In the genomic region with DNA sequence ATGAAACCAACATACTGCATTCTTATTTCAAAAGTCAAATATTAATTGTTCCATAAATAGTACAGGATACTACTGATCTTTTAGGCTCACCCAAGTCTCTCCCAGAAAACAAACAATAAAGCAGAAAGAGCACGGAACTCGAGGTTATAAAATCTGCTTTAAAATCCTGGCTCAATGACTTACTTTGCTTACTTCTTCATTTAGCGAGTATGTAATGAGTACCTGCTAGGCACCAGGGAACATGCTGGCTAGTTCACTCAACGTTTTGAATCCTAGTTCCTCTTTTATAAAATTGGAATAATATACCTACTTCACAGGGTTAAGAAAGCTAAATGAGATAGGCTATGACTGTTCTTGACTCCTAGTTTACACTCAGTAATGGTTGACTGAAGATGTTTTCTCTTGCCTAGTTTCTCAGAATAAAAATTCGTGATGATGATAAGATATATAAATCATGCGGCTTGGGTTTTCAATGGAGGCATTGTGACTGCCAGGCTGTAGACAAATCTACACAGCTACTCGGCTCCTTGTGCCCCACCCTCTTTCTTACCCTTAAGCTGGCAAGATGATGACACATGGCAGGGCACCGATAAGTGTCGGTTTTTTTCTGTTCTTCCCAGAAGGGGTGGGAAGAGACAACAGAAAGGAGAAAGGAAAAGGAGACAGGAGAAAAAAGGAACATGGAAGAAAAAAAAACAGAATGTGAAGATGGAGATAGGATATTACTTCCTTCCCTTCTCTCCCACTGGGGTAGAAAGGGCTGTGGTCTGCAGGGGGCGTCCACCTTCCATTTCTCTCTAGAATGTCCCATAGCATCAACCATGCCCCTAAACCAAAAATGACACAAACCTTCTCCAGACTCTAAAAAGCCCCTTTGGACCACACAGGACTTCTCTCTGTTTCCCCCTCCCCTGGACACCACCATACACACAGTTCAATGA, we compare ENCODE assay signal across 11 cellular contexts.
DNase-seq lines count a peak whose midpoint lies in the region; ATAC-seq, FAIRE-seq and TF ChIP-seq lines count a peak whose summit lies in the region.
"Had no signal": no experiment of that assay in that cellular context is flagged by ENCODE, and none has a peak within 500 bp of the region (broad histone marks: within the 10 kb centered on the region; RNA-seq: fewer than 3 reads in every experiment).

No MANE protein-coding gene starts in this region.

- H2AFZ ChIP-seq in astrocyte (ENCODE audit: low read depth, low read length): no peak overlapping the region
- H2AFZ ChIP-seq in neuronal stem cell (ENCODE audit: low read length): no peak overlapping the region

- peaks cover 43% of the 10 kb centered on the region for H3K4me1 Mint-ChIP-seq in astrocyte (ENCODE audit: low read depth, unreplicated experiment)

- H3K79me2 ChIP-seq in astrocyte (ENCODE audit: insufficient read depth, low read length): no peaks in the 10 kb centered on the region

- H2BK15ac ChIP-seq in neuronal stem cell (ENCODE audit: low read length): no peak overlapping the region

- no peak overlapping the region for H2BK120ac ChIP-seq in neuronal stem cell (ENCODE audit: low read depth, low read length)

- no peak overlapping the region for H3K4me3 ChIP-seq in astrocyte (ENCODE audit: insufficient read depth, low read depth, low read length)
- H3K4me3 ChIP-seq in neuronal stem cell (ENCODE audit: low read length in 2 of 2): no peak overlapping the region
- H3K4me3 ChIP-seq: pancreas, SK-N-MC had no signal

- H2AK5ac ChIP-seq in neuronal stem cell (ENCODE audit: low read depth, low read length): no peak overlapping the region

- H3K27me3 ChIP-seq in astrocyte (ENCODE audit: insufficient read depth, low read length) (no peaks in the 10 kb centered on the region), neuronal stem cell (ENCODE audit: control insufficient read depth in 3 of 3, insufficient read depth in 3 of 3, low read depth in 1 of 3, low read length in 3 of 3) (no peaks in the 10 kb centered on the region)
- H3K27me3 ChIP-seq: pancreas had no signal

- no CpG with 5 or more reads among the region's 10 CpGs for WGBS in neuronal stem cell (ENCODE audit: extremely low coverage in 2 of 2, insufficient read length in 2 of 2, insufficient replicate concordance in 1 of 2), 2 donors

- no peak for TF ChIP-seq CTCF in astrocyte (IDR thresholded peaks at IDR 0.05; ENCODE audit: insufficient read depth, low read depth, low read length)

- H3K9ac ChIP-seq in astrocyte (ENCODE audit: low read length) (no peak overlapping the region), neuronal stem cell (ENCODE audit: low read depth, low read length, poor library complexity) (no peak overlapping the region)

- H3K9me3 ChIP-seq in astrocyte (ENCODE audit: insufficient read depth, low read depth, low read length) (no peaks in the 10 kb centered on the region), neuronal stem cell (replicated peaks in 1 of 2; ENCODE audit: control insufficient read depth in 2 of 2, insufficient read depth in 1 of 2, low read depth in 1 of 2, low read length in 2 of 2) (peaks cover 0 to 6% of the 10 kb centered on the region in 2 donors)
- H3K9me3 ChIP-seq: pancreas had no signal

- ATAC-seq in GM18502 (IDR thresholded peaks at IDR 0.05; ENCODE audit: poor library complexity, unreplicated experiment) (peak; percentile 93), GM21576 (IDR thresholded peaks at IDR 0.05; ENCODE audit: unreplicated experiment) (peak; percentile 84), HG03558 (IDR thresholded peaks at IDR 0.05; ENCODE audit: extremely low read depth, unreplicated experiment) (peak; percentile 62), GM21619 (IDR thresholded peaks at IDR 0.05; ENCODE audit: unreplicated experiment) (no peak)
- ATAC-seq: pancreas had no signal

- H3K4ac ChIP-seq in neuronal stem cell (ENCODE audit: low read length): no peak overlapping the region

- no peak for FAIRE-seq in astrocyte (lab: Jason Lieb, UNC)
- FAIRE-seq: pancreas had no signal

- peaks cover 7% of the 10 kb centered on the region for H3K9me3 Mint-ChIP-seq in astrocyte (ENCODE audit: unreplicated experiment)

- H3K36me3 ChIP-seq in astrocyte (ENCODE audit: insufficient read depth, low read length) (no peaks in the 10 kb centered on the region), neuronal stem cell (replicated peaks in 1 of 2; ENCODE audit: control insufficient read depth in 2 of 2, insufficient read depth in 2 of 2, low read length in 2 of 2) (no peaks in the 10 kb centered on the region)
- H3K36me3 ChIP-seq: pancreas had no signal

- H4K8ac ChIP-seq in neuronal stem cell (ENCODE audit: low read depth, low read length): no peak overlapping the region

- peaks cover 11% of the 10 kb centered on the region for H3K36me3 Mint-ChIP-seq in astrocyte (ENCODE audit: low read depth, unreplicated experiment)

- H3K4me1 ChIP-seq in astrocyte (ENCODE audit: insufficient read depth, low read length) (peaks cover 36% of the 10 kb centered on the region), neuronal stem cell (ENCODE audit: control insufficient read depth in 2 of 2, insufficient read depth in 1 of 2, low read depth in 1 of 2, low read length in 2 of 2) (peaks cover 3 to 6% of the 10 kb centered on the region in 2 donors)
- H3K4me1 ChIP-seq: pancreas had no signal

- no peak overlapping the region for H2BK12ac ChIP-seq in neuronal stem cell (ENCODE audit: low read length)

- H3K27me3 Mint-ChIP-seq in astrocyte (ENCODE audit: low read depth, unreplicated experiment): no peaks in the 10 kb centered on the region

- H4K91ac ChIP-seq in neuronal stem cell (ENCODE audit: low read depth, low read length, poor library complexity): no peak overlapping the region

- H3K18ac ChIP-seq in neuronal stem cell (ENCODE audit: low read length): no peak overlapping the region

- peak overlapping the region; percentile 3 for H3K27ac Mint-ChIP-seq in astrocyte (ENCODE audit: unreplicated experiment)

- no peak overlapping the region for H3K23ac ChIP-seq in neuronal stem cell (ENCODE audit: low read depth, low read length, poor library complexity)

- H3K14ac ChIP-seq in neuronal stem cell (ENCODE audit: low read length): no peak overlapping the region

- H3K79me1 ChIP-seq in neuronal stem cell (ENCODE audit: low read depth, low read length): no peaks in the 10 kb centered on the region

- no peak overlapping the region for H2BK5ac ChIP-seq in neuronal stem cell (ENCODE audit: low read length)

- DNase-seq in astrocyte (ENCODE audit: low read depth) (no peak), neuronal stem cell (ENCODE audit: low spot score) (no peak), NCI-H1436 (lab: John Stamatoyannopoulos, UW) (no peak), NCI-H187 (lab: John Stamatoyannopoulos, UW) (no peak)
- DNase-seq: activated T-cell treated with anti-CD3 and anti-CD28 coated beads, Interleukin-2, amount 50 U/mL, for 48 hours; pancreas had no signal

- no peak overlapping the region for H3K4me2 ChIP-seq in astrocyte (ENCODE audit: low read length)
- H3K4me2 ChIP-seq in neuronal stem cell (ENCODE audit: insufficient read depth, low read length, poor library complexity, severe bottlenecking): no peak overlapping the region

- no peaks in the 10 kb centered on the region for H4K20me1 ChIP-seq in astrocyte (ENCODE audit: insufficient read depth, low read length)

- H3K4me3 Mint-ChIP-seq in astrocyte (ENCODE audit: unreplicated experiment): no peak overlapping the region

- H3K27ac ChIP-seq in astrocyte (ENCODE audit: low read depth, low read length): no peak overlapping the region
- H3K27ac ChIP-seq in neuronal stem cell (replicated peaks; ENCODE audit: low read length): no peak overlapping the region
- H3K27ac ChIP-seq: pancreas, SK-N-MC had no signal
